Comparison of ENCODE assay signal across 11 cellular contexts in the genomic region with DNA sequence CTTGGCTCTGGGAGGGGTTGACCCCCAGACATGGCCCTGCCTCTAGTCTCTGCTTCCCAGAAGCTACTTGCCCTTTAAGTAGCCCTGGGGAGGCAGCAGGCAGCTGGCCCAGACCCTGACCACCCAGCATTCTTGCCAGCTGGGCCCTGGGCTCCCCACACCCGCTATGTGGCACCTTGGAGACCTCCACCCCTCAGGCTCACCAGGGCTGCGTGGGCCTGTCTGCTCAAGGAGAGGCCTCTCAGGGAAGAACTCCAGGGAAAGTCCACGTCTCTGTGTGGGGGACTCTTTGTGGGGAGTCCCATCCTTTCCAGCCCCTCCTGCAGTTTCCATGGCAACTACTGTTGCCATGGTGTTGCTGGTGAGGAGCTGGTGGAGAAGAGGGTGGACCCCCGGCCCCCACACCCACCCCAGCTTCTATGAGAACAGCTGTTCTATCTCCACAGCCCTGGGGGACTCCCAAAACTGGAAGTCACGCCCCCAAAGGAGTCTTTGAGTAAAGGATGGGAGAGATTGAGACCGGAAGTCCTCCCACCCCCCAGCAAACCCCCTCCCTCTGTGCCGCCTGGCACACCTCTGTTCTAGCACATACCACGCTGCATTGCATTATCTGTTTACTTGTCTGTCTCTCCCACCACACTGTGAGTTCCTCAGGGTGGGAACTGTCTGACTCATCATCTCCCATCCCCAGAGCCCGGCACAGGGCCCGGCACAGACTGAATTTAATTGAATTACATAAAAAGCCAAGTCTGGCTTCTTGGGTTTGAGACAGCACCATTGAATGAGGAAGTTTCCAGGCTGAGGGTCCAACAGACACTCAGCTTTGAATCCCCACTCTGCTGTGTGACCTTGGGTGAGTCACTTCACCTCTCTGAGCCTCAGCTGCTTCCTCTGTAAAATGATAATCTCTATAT. TPM values are rescaled to one million over a fixed set of nuclear protein-coding genes. Genes with fewer than 3 reads are reported as not detected.
A peak's percentile ranks its signal among the peaks of the same experiment; 100 is the strongest.
DNase-seq lines count a peak whose midpoint lies in the region; ATAC-seq, FAIRE-seq and TF ChIP-seq lines count a peak whose summit lies in the region.
"Had no signal": no experiment of that assay in that cellular context is flagged by ENCODE, and none has a peak within 500 bp of the region (broad histone marks: within the 10 kb centered on the region; RNA-seq: fewer than 3 reads in every experiment).

No MANE protein-coding gene starts in this region.

- ATAC-seq in stimulated activated memory B cell treated with anti-CD40 and anti-IgM and Interleukin-4, amounts not matched to agents 10 μg/mL and 1 μg/mL and 100 μg/mL, for 72 hours, result no peak
- ATAC-seq: activated CD8-positive, alpha-beta T cell treated with anti-CD3 and anti-CD28 coated beads for 36 hours had no signal

- FAIRE-seq in urothelium cell line (lab: Jason Lieb, UNC), result no peak

- no peaks in the 10 kb centered on the region for H3K27me3 Mint-ChIP-seq in mesothelial cell of epicardium (ENCODE audit: low read depth)
- peaks cover 44% of the 10 kb centered on the region for H3K27me3 Mint-ChIP-seq in stimulated activated memory B cell treated with anti-CD40 and anti-IgM and Interleukin-4, amounts not matched to agents 10 μg/mL and 1 μg/mL and 100 μg/mL, for 72 hours

- H3K36me3 Mint-ChIP-seq in mesothelial cell of epicardium, result peaks cover 2% of the 10 kb centered on the region
- no peaks in the 10 kb centered on the region for H3K36me3 Mint-ChIP-seq in stimulated activated memory B cell treated with anti-CD40 and anti-IgM and Interleukin-4, amounts not matched to agents 10 μg/mL and 1 μg/mL and 100 μg/mL, for 72 hours

- peak overlapping the region; percentile 37 for H3K27ac Mint-ChIP-seq in mesothelial cell of epicardium
- no peak overlapping the region for H3K27ac Mint-ChIP-seq in stimulated activated memory B cell treated with anti-CD40 and anti-IgM and Interleukin-4, amounts not matched to agents 10 μg/mL and 1 μg/mL and 100 μg/mL, for 72 hours
- H3K27ac Mint-ChIP-seq: activated CD8-positive, alpha-beta T cell treated with anti-CD3 and anti-CD28 coated beads for 36 hours had no signal

- no peak overlapping the region for H3K4me3 Mint-ChIP-seq in mesothelial cell of epicardium
- H3K4me3 Mint-ChIP-seq in stimulated activated memory B cell treated with anti-CD40 and anti-IgM and Interleukin-4, amounts not matched to agents 10 μg/mL and 1 μg/mL and 100 μg/mL, for 72 hours, result no peak overlapping the region
- H3K4me3 Mint-ChIP-seq: activated CD8-positive, alpha-beta T cell treated with anti-CD3 and anti-CD28 coated beads for 36 hours had no signal

- DNase-seq in DMS 273 (lab: John Stamatoyannopoulos, UW; ENCODE audit: unreplicated experiment), result peak; percentile 59
- DNase-seq in DMS 273 treated with DMSO at 0.1 percent for 48 hours (lab: John Stamatoyannopoulos, UW), result no peak
- no peak for DNase-seq in mesothelial cell of epicardium (ENCODE audit: low spot score in 2 of 2, unreplicated experiment in 2 of 2)
- DNase-seq in urothelium cell line (ENCODE audit: low spot score), result peak; percentile 47
- DNase-seq in hippocampal formation (lab: John Stamatoyannopoulos, UW), result no peak
- DNase-seq in stimulated activated CD4-positive, alpha-beta T cell treated with anti-CD3 and anti-CD28 coated beads, Interleukin-4, amount 100 ng/mL, for 4 hours, result no peak
- DNase-seq: activated CD8-positive, alpha-beta T cell treated with anti-CD3 and anti-CD28 coated beads for 36 hours; Karpas-422 had no signal

- peak overlapping the region; percentile 69 for H3K27ac ChIP-seq in cingulate gyrus (ENCODE audit: low read depth, low read length)
- H3K27ac ChIP-seq: 22Rv1 had no signal

- no peak for TF ChIP-seq CTCF in mesothelial cell of epicardium (IDR thresholded peaks at IDR 0.05; ENCODE audit: unreplicated experiment)

- peaks cover 25% of the 10 kb centered on the region for H3K4me1 Mint-ChIP-seq in mesothelial cell of epicardium
- H3K4me1 Mint-ChIP-seq in stimulated activated memory B cell treated with anti-CD40 and anti-IgM and Interleukin-4, amounts not matched to agents 10 μg/mL and 1 μg/mL and 100 μg/mL, for 72 hours, result peaks cover 13% of the 10 kb centered on the region

- H3K9me3 Mint-ChIP-seq in mesothelial cell of epicardium, result no peaks in the 10 kb centered on the region
- H3K9me3 Mint-ChIP-seq in stimulated activated memory B cell treated with anti-CD40 and anti-IgM and Interleukin-4, amounts not matched to agents 10 μg/mL and 1 μg/mL and 100 μg/mL, for 72 hours, result no peaks in the 10 kb centered on the region
- H3K9me3 Mint-ChIP-seq: activated CD8-positive, alpha-beta T cell treated with anti-CD3 and anti-CD28 coated beads for 36 hours had no signal

RNA-seq across cellular contexts. Expression of gene DNM1, which starts 12.6 kb away (rescaled TPM):
- total RNA-seq in mesothelial cell of epicardium, result 86.8 to 98.6 TPM (median 89.2 TPM) in 3 replicates

RNA-seq across cellular contexts. Expression of gene CIZ1, which starts 24.4 kb away (rescaled TPM):
- 152 to 157 TPM (median 155 TPM) in 3 replicates for total RNA-seq in mesothelial cell of epicardium

RNA-seq across cellular contexts. Expression of gene BBLN, which starts 55.7 kb away (rescaled TPM):
- total RNA-seq in mesothelial cell of epicardium, result 60.7 to 64.4 TPM (median 63.1 TPM) in 3 replicates

Comparison
In these comparisons a context has a peak if more than half of its experiments do, and no peak if none do; other contexts are left out.
1. DNase-seq: peak in DMS 273 (single experiment) and urothelium cell line (single experiment); none in DMS 273 treated with DMSO at 0.1 percent for 48 hours (single experiment), mesothelial cell of epicardium (0 of 2), hippocampal formation (0 of 2) and stimulated activated CD4-positive, alpha-beta T cell treated with anti-CD3 and anti-CD28 coated beads, Interleukin-4, amount 100 ng/mL, for 4 hours (0 of 2).